In the genomic region with DNA sequence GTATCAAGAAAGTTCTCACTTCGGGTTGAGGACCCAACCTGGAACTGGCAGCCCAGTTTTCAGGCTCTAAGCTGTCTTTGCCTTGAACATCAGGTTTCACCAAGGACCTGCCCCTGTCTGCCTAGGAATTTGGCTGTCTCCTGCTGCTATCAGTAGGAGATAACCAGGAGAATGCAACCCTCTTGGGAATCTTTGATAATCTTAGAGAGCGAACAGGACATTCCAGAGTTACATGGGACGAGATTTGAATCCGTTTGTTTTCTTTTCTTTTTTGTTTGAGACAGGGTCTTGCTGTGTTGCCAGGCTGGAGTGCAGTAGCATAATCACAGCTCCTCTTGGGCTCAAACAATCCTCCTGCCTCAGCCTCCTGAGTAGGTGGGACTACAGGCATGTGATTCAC, we compare ENCODE assay signal across 19 cellular contexts. TPM values are rescaled to one million over a fixed set of nuclear protein-coding genes. Genes with fewer than 3 reads are reported as not detected.
DNase-seq lines count a peak whose midpoint lies in the region; ATAC-seq, FAIRE-seq and TF ChIP-seq lines count a peak whose summit lies in the region.
"Had no signal": no experiment of that assay in that cellular context is flagged by ENCODE, and none has a peak within 500 bp of the region (broad histone marks: within the 10 kb centered on the region; RNA-seq: fewer than 3 reads in every experiment).

No MANE protein-coding gene starts in this region.

- CTCF ChIA-PET in H1 (lab: Charles Lee; ENCODE audit: partially characterized antibody): interaction anchor here (0.9 to 1.9 kb wide), 5 partner anchors 17 to 100 kb away, joined by 3 to 7 read pairs (median 4); no protein-coding TSS in a partner anchor

- no peak overlapping the region for H3K4ac ChIP-seq in H1 (replicated peaks; ENCODE audit: insufficient read length, low read depth, low read length)

- peak overlapping the region; percentile 40; the same call in 1 of the 2 replicates for H2BK12ac ChIP-seq in H1 (ENCODE audit: low read depth, low read length)

- no peak overlapping the region for H4K8ac ChIP-seq in H1 (ENCODE audit: extremely low read depth, insufficient read depth, low read length)

- H3K27ac ChIP-seq in cardiac muscle cell: peak overlapping the region; percentile 80
- H3K27ac ChIP-seq in H1 (ENCODE audit: low read depth, low read length): no peak overlapping the region
- H3K27ac ChIP-seq in right cardiac atrium (ENCODE audit: low read length): peak overlapping the region; percentile 44
- peak overlapping the region; percentile 2 for H3K27ac ChIP-seq in temporal lobe (ENCODE audit: low read depth, low read length)
- H3K27ac ChIP-seq: BLaER1 treated with 17β-estradiol and CSF1 and Interleukin-3, amounts not matched to agents 10 nM and 100 nM; GM23248 had no signal

- no peak overlapping the region for H2BK5ac ChIP-seq in H1 (ENCODE audit: low read depth, low read length)

- H3K36me3 Mint-ChIP-seq in nephron progenitor cell (ENCODE audit: low read depth): no peaks in the 10 kb centered on the region

- H4K20me1 ChIP-seq in H1 (replicated peaks in 1 of 2; ENCODE audit: control insufficient read depth in 1 of 2, insufficient read depth in 2 of 2, low read length in 2 of 2): no peaks in the 10 kb centered on the region
- H4K20me1 ChIP-seq: BLaER1 treated with 17β-estradiol and CSF1 and Interleukin-3, amounts not matched to agents 10 nM and 100 nM had no signal

- H3K27me3 Mint-ChIP-seq in nephron progenitor cell (ENCODE audit: low read depth, poor library complexity): no peaks in the 10 kb centered on the region
- H3K27me3 Mint-ChIP-seq: CD4-positive, CD25-positive, alpha-beta regulatory T cell had no signal

- H4K91ac ChIP-seq in H1 (replicated peaks; ENCODE audit: insufficient read length, low read length): no peak overlapping the region

- H3K4me1 ChIP-seq in cardiac muscle cell (ENCODE audit: low read depth) (peaks cover 26% of the 10 kb centered on the region), H1 (replicated peaks in 1 of 4; ENCODE audit: control insufficient read depth in 3 of 4, insufficient read depth in 4 of 4, low read length in 3 of 4) (peaks cover 2 to 11% (median 6%) of the 10 kb centered on the region in 4 experiments; a peak in 6 of 7 replicates), right cardiac atrium (ENCODE audit: control insufficient read depth, insufficient read depth, low read length) (no peaks in the 10 kb centered on the region)
- H3K4me1 ChIP-seq: BLaER1 treated with 17β-estradiol and CSF1 and Interleukin-3, amounts not matched to agents 10 nM and 100 nM had no signal

- no peak overlapping the region for H3K18ac ChIP-seq in H1 (ENCODE audit: extremely low read depth, low read length)

- H3K4me3 ChIP-seq in cardiac muscle cell (no peak overlapping the region), H1 (ENCODE audit: extremely low read depth in 1 of 4, insufficient read depth in 2 of 4, low read depth in 3 of 4, low read length in 4 of 4) (no peak overlapping the region), right cardiac atrium (ENCODE audit: low read length) (no peak overlapping the region), H7 (ENCODE audit: insufficient read depth, low read depth, low read length) (no peak overlapping the region)
- H3K4me3 ChIP-seq: BLaER1 treated with 17β-estradiol and CSF1 and Interleukin-3, amounts not matched to agents 10 nM and 100 nM; GM12878; GM23248 had no signal

- H3K4me1 Mint-ChIP-seq in nephron progenitor cell: peaks cover 4% of the 10 kb centered on the region

- H2BK120ac ChIP-seq in H1 (replicated peaks; ENCODE audit: low read depth, low read length): no peak overlapping the region

- H3K9me3 Mint-ChIP-seq in nephron progenitor cell: no peaks in the 10 kb centered on the region
- H3K9me3 Mint-ChIP-seq: HFFc6 had no signal

- ATAC-seq in right cardiac atrium: peak; percentile 11 to 17
- ATAC-seq: GM12878 had no signal

- TF ChIP-seq EP300 in H1 (IDR thresholded peaks at IDR 0.05; ENCODE audit: borderline replicate concordance in 1 of 2, low read depth in 2 of 2, low read length in 2 of 2): no peak

- H3K4me3 Mint-ChIP-seq in nephron progenitor cell: no peak overlapping the region
- H3K4me3 Mint-ChIP-seq: CD4-positive, CD25-positive, alpha-beta regulatory T cell; HFFc6 had no signal

- no peak overlapping the region for H3K56ac ChIP-seq in H1 (replicated peaks; ENCODE audit: insufficient read length, low read depth, low read length)

- H3K23ac ChIP-seq in H1 (ENCODE audit: insufficient read length): no peak overlapping the region

- H3K79me1 ChIP-seq in H1 (ENCODE audit: low read depth, low read length): no peaks in the 10 kb centered on the region

- no peaks in the 10 kb centered on the region for H3K79me2 ChIP-seq in H1 (ENCODE audit: control insufficient read depth in 1 of 2, insufficient read depth in 2 of 2, low read length in 2 of 2)

- H4K5ac ChIP-seq in H1 (ENCODE audit: insufficient read length, low read depth, low read length): no peak overlapping the region

- H3K4me2 ChIP-seq in H1 (ENCODE audit: insufficient read depth in 1 of 2, low read depth in 2 of 2, low read length in 2 of 2): no peak overlapping the region
- H3K4me2 ChIP-seq: BLaER1 treated with 17β-estradiol and CSF1 and Interleukin-3, amounts not matched to agents 10 nM and 100 nM had no signal

- DNase-seq in cardiac muscle cell (ENCODE audit: low read depth in 1 of 2, low spot score in 1 of 2) (no peak), cardiac septum (ENCODE audit: low spot score) (no peak), H1 (ENCODE audit: low read depth in 1 of 2, low spot score in 2 of 2) (no peak), right cardiac atrium (no peak), H7 (no peak), nephron progenitor cell (no peak), GOT3 (lab: John Stamatoyannopoulos, UW) (no peak)
- DNase-seq: 8988T; AML-193; Calu3; CD4-positive, CD25-positive, alpha-beta regulatory T cell; DMS 273 treated with DMSO at 0.1 percent for 48 hours; GM23248; HCEC 1CT; HFFc6 had no signal

- H3K27me3 ChIP-seq in cardiac muscle cell (no peaks in the 10 kb centered on the region), H1 (replicated peaks in 1 of 4; ENCODE audit: control insufficient read depth in 3 of 4, extremely low read depth in 1 of 4, insufficient read depth in 3 of 4, low read length in 3 of 4) (no peaks in the 10 kb centered on the region), right cardiac atrium (ENCODE audit: control insufficient read depth, insufficient read depth) (no peaks in the 10 kb centered on the region), H7 (ENCODE audit: control insufficient read depth, insufficient read depth, low read length) (no peaks in the 10 kb centered on the region)
- H3K27me3 ChIP-seq: BLaER1 treated with 17β-estradiol and CSF1 and Interleukin-3, amounts not matched to agents 10 nM and 100 nM had no signal

- no peak overlapping the region for H2AK5ac ChIP-seq in H1 (ENCODE audit: low read depth, low read length)

- POLR2A ChIA-PET in H1 (lab: Charles Lee; ENCODE audit: partially characterized antibody): interaction anchor here (1.3 to 1.8 kb wide), 4 partner anchors 14 to 22 kb away, joined by 3 to 9 read pairs (median 6); partner anchors contain the start of gene EIF1B

- no peaks in the 10 kb centered on the region for H3K23me2 ChIP-seq in H1 (ENCODE audit: low read depth, low read length)

- H2BK15ac ChIP-seq in H1 (ENCODE audit: low read length): no peak overlapping the region

- H3K36me3 ChIP-seq in cardiac muscle cell (no peaks in the 10 kb centered on the region), H1 (ENCODE audit: control insufficient read depth in 2 of 4, insufficient read depth in 4 of 4, low read length in 3 of 4) (no peaks in the 10 kb centered on the region), H7 (replicated peaks; ENCODE audit: control insufficient read depth, insufficient read depth, low read length) (no peaks in the 10 kb centered on the region)

- TF ChIP-seq POLR2A in H1 (IDR thresholded peaks at IDR 0.05; ENCODE audit: control extremely low read depth in 1 of 2, low read depth in 2 of 2, low read length in 2 of 2): no peak

- TF ChIP-seq RAD21 in H1 (IDR thresholded peaks at IDR 0.05 in 1 of 2, conservative IDR thresholded peaks at IDR 0.05 in 1 of 2; ENCODE audit: low read depth in 2 of 2, low read length in 2 of 2): no peak

- no peak for FAIRE-seq in H1 (lab: Jason Lieb, UNC)
- FAIRE-seq: GM12878, HepG2 had no signal

- H3K14ac ChIP-seq in H1 (ENCODE audit: insufficient read length): no peak overlapping the region

- WGBS in H1 (ENCODE audit: extremely low coverage in 1 of 2, insufficient coverage in 1 of 2, insufficient read length in 1 of 2, insufficient replicate concordance in 2 of 2, low coverage in 1 of 2, low lambda C conversion rate in 2 of 2, missing lambda C conversion rate in 1 of 2), 2 experiments: 87% methylated on average over 4 of the region's 4 CpGs; no CpG with 5 or more reads in 1 of the 2 experiments
- WGBS in right cardiac atrium: 42% methylated on average over 4 of the region's 4 CpGs

- H2BK20ac ChIP-seq in H1 (ENCODE audit: low read length): no peak overlapping the region

- intact Hi-C loops in cardiac septum (cut with DNase I): loop anchor here (2.0 to 5.0 kb wide), 2 partner anchors 17 to 44 kb away; partner anchors contain the start of gene EIF1B
- intact Hi-C loops in right cardiac atrium (cut with DNase I): no loop called here

- H2AFZ ChIP-seq in H1 (ENCODE audit: low read length): no peak overlapping the region
- H2AFZ ChIP-seq: GM23248 had no signal

- H3K9me3 ChIP-seq in cardiac muscle cell (ENCODE audit: low read depth): no peaks in the 10 kb centered on the region
- H3K9me3 ChIP-seq in H1 (ENCODE audit: insufficient read depth in 2 of 2, low read depth in 1 of 2, low read length in 1 of 2): no peaks in the 10 kb centered on the region
- H3K9me3 ChIP-seq in right cardiac atrium (ENCODE audit: control insufficient read depth, low read length): no peaks in the 10 kb centered on the region

- TF ChIP-seq CTCF in cardiac muscle cell (IDR thresholded peaks at IDR 0.05; ENCODE audit: low read depth, low read length) (no peak), H1 (IDR thresholded peaks at IDR 0.05; ENCODE audit: control extremely low read depth in 1 of 3, insufficient read depth in 1 of 3, low read depth in 1 of 3, low read length in 3 of 3) (no peak), nephron progenitor cell (IDR thresholded peaks at IDR 0.05) (no peak)

- H3K9ac ChIP-seq in H1 (replicated peaks in 1 of 4; ENCODE audit: extremely low read depth in 1 of 4, low read depth in 3 of 4, low read length in 3 of 4): no peak overlapping the region
- H3K9ac ChIP-seq: BLaER1 treated with 17β-estradiol and CSF1 and Interleukin-3, amounts not matched to agents 10 nM and 100 nM; GM23248 had no signal

- no peak overlapping the region for H3K27ac Mint-ChIP-seq in nephron progenitor cell
- H3K27ac Mint-ChIP-seq: HFFc6 had no signal

RNA-seq across cellular contexts. Expression of gene EIF1B, which starts 18.0 kb away (rescaled TPM):
- 18.0 and 23.3 TPM in 2 replicates for total RNA-seq in cardiac muscle cell
- 187 and 221 TPM in 2 replicates for polyA plus RNA-seq in cardiac muscle cell
- total RNA-seq in cardiac septum: 261 TPM
- total RNA-seq in H1 (2021; fragmentation: NEBNext Ultra II Directional; extraction: Animal tissue kit (Norgen Biotek cat#: 25700)): 111 and 115 TPM in 2 replicates
- 42.4 and 42.5 TPM in 2 replicates for polyA plus RNA-seq in H1 (2011; rRNA removed)
- 34.9 TPM for polyA plus RNA-seq in H1 (2011; cell fraction: cytosol; rRNA removed)
- 32.6 TPM for polyA plus RNA-seq in H1 (2011; cell fraction: nucleus; rRNA removed)
- 89.6 to 114 TPM (median 91.8 TPM) in 4 replicates for polyA plus RNA-seq in H1 (2012, experiment 1 of 2)
- 124 TPM for polyA plus RNA-seq in H1 (2012, experiment 2 of 2)
- polyA plus RNA-seq in H1 (2013, experiment 1 of 2): 114 TPM
- 109 TPM for polyA plus RNA-seq in H1 (2013, experiment 2 of 2)
- polyA minus RNA-seq in H1 (2011; rRNA and poly(A)+ RNA removed): 6.8 and 7.0 TPM in 2 replicates
- polyA minus RNA-seq in H1 (2011; cell fraction: cytosol; rRNA and poly(A)+ RNA removed): 25.8 TPM
- 28.0 TPM for polyA minus RNA-seq in H1 (2011; cell fraction: nucleus; rRNA and poly(A)+ RNA removed)
- 100 to 1,000 TPM; 186 to 284 (median 246) TPM for total RNA-seq in right cardiac atrium
- polyA plus RNA-seq in right cardiac atrium: 367 TPM
- total RNA-seq in temporal lobe: 60.5 TPM
- 16.0 and 17.3 TPM in 2 replicates for total RNA-seq in H7 (2014; rRNA removed; shearing (Covaris generic))
